ENCODE assay signal across 1 cellular context in genomic region chr11:12043959-12044772, GRCh38.
TF ChIP-seq lines count a peak whose summit lies in the region.

No MANE protein-coding gene starts in this region.

TF ChIP-seq in HepG2, 621 proteins besides CTCF, POLR2A, EP300 and RAD21 (continued from another document and continues in another):
- no peak for TF ChIP-seq KIAA2018 (CRISPR knock-in tag; IDR thresholded peaks at IDR 0.05; ENCODE audit: borderline replicate concordance)
- no peak for TF ChIP-seq ZNF432 (CRISPR knock-in tag; IDR thresholded peaks at IDR 0.05; ENCODE audit: borderline replicate concordance)
- TF ChIP-seq ZNF782 (CRISPR knock-in tag; IDR thresholded peaks at IDR 0.05; ENCODE audit: borderline replicate concordance), result no peak
- TF ChIP-seq ZNF160 (CRISPR knock-in tag; IDR thresholded peaks at IDR 0.05), result no peak
- TF ChIP-seq FOSL1 (CRISPR knock-in tag; IDR thresholded peaks at IDR 0.05; ENCODE audit: borderline replicate concordance), result peak; percentile 65; the same call in 1 of the 2 replicates
- no peak for TF ChIP-seq ZBTB2 (CRISPR knock-in tag; IDR thresholded peaks at IDR 0.05; ENCODE audit: low read depth)
- no peak for TF ChIP-seq SNAPC2 (CRISPR knock-in tag; IDR thresholded peaks at IDR 0.05)
- TF ChIP-seq EHMT2 (IDR thresholded peaks at IDR 0.05; ENCODE audit: borderline replicate concordance, low read depth, low read length), result no peak
- no peak for TF ChIP-seq ATF6 (CRISPR knock-in tag; conservative IDR thresholded peaks at IDR 0.05)
- TF ChIP-seq HOXA9 (CRISPR knock-in tag; IDR thresholded peaks at IDR 0.05; ENCODE audit: borderline replicate concordance), result no peak
- TF ChIP-seq AFF4 (CRISPR knock-in tag; IDR thresholded peaks at IDR 0.05), result no peak
- TF ChIP-seq SIX4 (CRISPR knock-in tag; IDR thresholded peaks at IDR 0.05), result no peak
- TF ChIP-seq SIN3A (IDR thresholded peaks at IDR 0.05; ENCODE audit: borderline replicate concordance, low read depth, low read length), result no peak
- no peak for TF ChIP-seq ZNF776 (CRISPR knock-in tag; IDR thresholded peaks at IDR 0.05)
- no peak for TF ChIP-seq CHCHD3 (CRISPR knock-in tag; IDR thresholded peaks at IDR 0.05)
- no peak for TF ChIP-seq ZNF496 (CRISPR knock-in tag; IDR thresholded peaks at IDR 0.05; ENCODE audit: insufficient replicate concordance)
- TF ChIP-seq E2F2 (CRISPR knock-in tag; IDR thresholded peaks at IDR 0.05; ENCODE audit: borderline replicate concordance), result no peak
- no peak for TF ChIP-seq SKIL (CRISPR knock-in tag; IDR thresholded peaks at IDR 0.05; ENCODE audit: borderline replicate concordance)
- TF ChIP-seq ELF4 (CRISPR knock-in tag; IDR thresholded peaks at IDR 0.05; ENCODE audit: borderline replicate concordance), result no peak
- no peak for TF ChIP-seq ONECUT2 (CRISPR knock-in tag; IDR thresholded peaks at IDR 0.05)
- no peak for TF ChIP-seq ZNF33B (CRISPR knock-in tag; IDR thresholded peaks at IDR 0.05)
- TF ChIP-seq NCOA2 (CRISPR knock-in tag; IDR thresholded peaks at IDR 0.05), result peak; percentile 59
- no peak for TF ChIP-seq ZNF263 (CRISPR knock-in tag; IDR thresholded peaks at IDR 0.05)
- TF ChIP-seq GLMP (CRISPR knock-in tag; IDR thresholded peaks at IDR 0.05; ENCODE audit: borderline replicate concordance), result no peak
- no peak for TF ChIP-seq MAF1 (CRISPR knock-in tag; IDR thresholded peaks at IDR 0.05; ENCODE audit: borderline replicate concordance)
- TF ChIP-seq CSRNP2 (CRISPR knock-in tag; conservative IDR thresholded peaks at IDR 0.05; ENCODE audit: low read depth), result no peak
- no peak for TF ChIP-seq ZNF800 (CRISPR knock-in tag; IDR thresholded peaks at IDR 0.05)
